ENCODE assay signal across 27 cellular contexts in genomic region chr9:127252405-127253093, GRCh38. TPM values are rescaled to one million over a fixed set of nuclear protein-coding genes. Genes with fewer than 3 reads are reported as not detected.
DNase-seq lines count a peak whose midpoint lies in the region; ATAC-seq, FAIRE-seq and TF ChIP-seq lines count a peak whose summit lies in the region.
"Had no signal": no experiment of that assay in that cellular context is flagged by ENCODE, and none has a peak within 500 bp of the region (broad histone marks: within the 10 kb centered on the region; RNA-seq: fewer than 3 reads in every experiment).

No MANE protein-coding gene starts in this region.

- TF ChIP-seq RAD21 in H1 (IDR thresholded peaks at IDR 0.05 in 1 of 2, conservative IDR thresholded peaks at IDR 0.05 in 1 of 2; ENCODE audit: low read depth in 2 of 2, low read length in 2 of 2): no peak

- H3K4ac ChIP-seq in H1 (replicated peaks; ENCODE audit: insufficient read length, low read depth, low read length): no peak overlapping the region

- dilution Hi-C loops in mammary epithelial cell (cut with HindIII; ENCODE audit: low sequenced_read_pairs): loop anchor here (5.0 kb wide), 1 partner anchor 80 kb away; no protein-coding TSS in a partner anchor

- H3K36me3 Mint-ChIP-seq in MCF 10A (ENCODE audit: insufficient read depth, unreplicated experiment): no peaks in the 10 kb centered on the region

- H3K27me3 ChIP-seq in mammary epithelial cell (ENCODE audit: insufficient read depth, low read length): no peaks in the 10 kb centered on the region
- H3K27me3 ChIP-seq in H1 (replicated peaks in 1 of 4; ENCODE audit: control insufficient read depth in 3 of 4, extremely low read depth in 1 of 4, insufficient read depth in 3 of 4, low read length in 3 of 4): no peaks in the 10 kb centered on the region
- H3K27me3 ChIP-seq: BLaER1, SJCRH30 had no signal

- POLR2A ChIA-PET in MCF 10A (lab: Yijun Ruan, JAX) (interaction anchor here (1.0 kb wide), 1 partner anchor 11 kb away, joined by 4 read pairs; the partner anchor contains the start of gene GARNL3), RWPE1 (lab: Yijun Ruan, JAX; ENCODE audit: low non-redundant PET) (no interaction called here), H1 (lab: Charles Lee; ENCODE audit: partially characterized antibody) (interaction anchor here (0.5 to 1.8 kb wide), 9 partner anchors 8 to 199 kb away, joined by 3 to 5 read pairs (median 3); partner anchors contain the start of genes LRSAM1 and ZNF79)

- no peak overlapping the region for H3K27ac Mint-ChIP-seq in MCF 10A (ENCODE audit: low read depth, unreplicated experiment)
- H3K27ac Mint-ChIP-seq: CD4-positive, alpha-beta T cell had no signal

- no peak for TF ChIP-seq CTCF in MCF 10A (IDR thresholded peaks at IDR 0.05; ENCODE audit: unreplicated experiment)
- no peak for TF ChIP-seq CTCF in mammary epithelial cell (conservative IDR thresholded peaks at IDR 0.05 in 1 of 2, IDR thresholded peaks at IDR 0.05 in 1 of 2; ENCODE audit: extremely low read depth in 1 of 2, insufficient read depth in 1 of 2, low read depth in 1 of 2, low read length in 2 of 2)
- no peak for TF ChIP-seq CTCF in RWPE1 (conservative IDR thresholded peaks at IDR 0.05; ENCODE audit: low read depth)
- TF ChIP-seq CTCF in H1 (IDR thresholded peaks at IDR 0.05; ENCODE audit: control extremely low read depth in 1 of 3, insufficient read depth in 1 of 3, low read depth in 1 of 3, low read length in 3 of 3): no peak

- H3K14ac ChIP-seq in H1 (ENCODE audit: insufficient read length): no peak overlapping the region

- no peak overlapping the region for H3K56ac ChIP-seq in H1 (replicated peaks; ENCODE audit: insufficient read length, low read depth, low read length)

- H4K91ac ChIP-seq in H1 (replicated peaks; ENCODE audit: insufficient read length, low read length): no peak overlapping the region

- intact Hi-C loops in MCF 10A (cut with micrococcal nuclease) (no loop called here), mammary epithelial cell (cut with micrococcal nuclease) (no loop called here)

- TF ChIP-seq POLR2A in H1 (IDR thresholded peaks at IDR 0.05; ENCODE audit: control extremely low read depth in 1 of 2, low read depth in 2 of 2, low read length in 2 of 2): no peak

- in situ Hi-C loops in mammary epithelial cell (cut with MboI; ENCODE audit: low sequenced_read_pairs in 2 of 2): no loop called here

- FAIRE-seq in H1 (lab: Jason Lieb, UNC): no peak
- FAIRE-seq: HepG2 had no signal

- H4K20me1 ChIP-seq in mammary epithelial cell (ENCODE audit: insufficient read depth, low read length) (no peaks in the 10 kb centered on the region), H1 (replicated peaks in 1 of 2; ENCODE audit: control insufficient read depth in 1 of 2, insufficient read depth in 2 of 2, low read length in 2 of 2) (no peaks in the 10 kb centered on the region)
- H4K20me1 ChIP-seq: BLaER1 had no signal

- no peak for TF ChIP-seq EP300 in H1 (IDR thresholded peaks at IDR 0.05; ENCODE audit: borderline replicate concordance in 1 of 2, low read depth in 2 of 2, low read length in 2 of 2)

- peak overlapping the region; percentile 21; the same call in 1 of the 2 replicates for H2BK5ac ChIP-seq in H1 (ENCODE audit: low read depth, low read length)

- CTCF ChIA-PET in MCF 10A (lab: Yijun Ruan, JAX): no interaction called here
- CTCF ChIA-PET in mammary epithelial cell (lab: Charles Lee; ENCODE audit: low non-redundant PET): no interaction called here
- CTCF ChIA-PET in RWPE1 (lab: Yijun Ruan, JAX): interaction anchor here (0.6 to 1.0 kb wide), 2 partner anchors 48 to 562 kb away, joined by 3 to 4 read pairs; no protein-coding TSS in a partner anchor
- CTCF ChIA-PET in H1 (lab: Charles Lee; ENCODE audit: partially characterized antibody): interaction anchor here (0.6 to 1.3 kb wide), 5 partner anchors 13 to 150 kb away, joined by 3 to 5 read pairs (median 3); no protein-coding TSS in a partner anchor

- no peaks in the 10 kb centered on the region for H3K4me1 ChIP-seq in mammary epithelial cell (ENCODE audit: insufficient read depth, low read length)
- H3K4me1 ChIP-seq in H1 (replicated peaks in 1 of 4; ENCODE audit: control insufficient read depth in 3 of 4, insufficient read depth in 4 of 4, low read length in 3 of 4): peaks cover 2 to 21% (median 12%) of the 10 kb centered on the region in 4 experiments; a peak in 6 of 7 replicates
- H3K4me1 ChIP-seq: SJCRH30 had no signal

- H3K4me3 Mint-ChIP-seq in MCF 10A (ENCODE audit: unreplicated experiment): no peak overlapping the region
- H3K4me3 Mint-ChIP-seq: CD4-positive, alpha-beta T cell had no signal

- H2BK12ac ChIP-seq in H1 (ENCODE audit: low read depth, low read length): no peak overlapping the region

- no peak overlapping the region for H3K9ac ChIP-seq in mammary epithelial cell (ENCODE audit: insufficient read depth, low read length)
- no peak overlapping the region for H3K9ac ChIP-seq in H1 (replicated peaks in 1 of 4; ENCODE audit: extremely low read depth in 1 of 4, low read depth in 3 of 4, low read length in 3 of 4)
- H3K9ac ChIP-seq: BLaER1 had no signal

- WGBS in mammary epithelial cell (ENCODE audit: low coverage, missing lambda C conversion rate): 83% methylated on average over 4 of the region's 4 CpGs
- 84% methylated on average over 4 of the region's 4 CpGs; no CpG with 5 or more reads in 1 of the 2 experiments for WGBS in H1 (ENCODE audit: extremely low coverage in 1 of 2, insufficient coverage in 1 of 2, insufficient read length in 1 of 2, insufficient replicate concordance in 2 of 2, low coverage in 1 of 2, low lambda C conversion rate in 2 of 2, missing lambda C conversion rate in 1 of 2), 2 experiments

- H2AFZ ChIP-seq in mammary epithelial cell (ENCODE audit: low read depth, low read length): no peak overlapping the region
- no peak overlapping the region for H2AFZ ChIP-seq in H1 (ENCODE audit: low read length)

- H3K27ac ChIP-seq in mammary epithelial cell (ENCODE audit: insufficient read depth, low read depth, low read length): no peak overlapping the region
- no peak overlapping the region for H3K27ac ChIP-seq in RWPE1
- no peak overlapping the region for H3K27ac ChIP-seq in H1 (ENCODE audit: low read depth, low read length)
- H3K27ac ChIP-seq: 22Rv1, BLaER1, SJCRH30 had no signal

- H3K36me3 ChIP-seq in mammary epithelial cell (ENCODE audit: insufficient read depth, low read length) (no peaks in the 10 kb centered on the region), H1 (ENCODE audit: control insufficient read depth in 2 of 4, insufficient read depth in 4 of 4, low read length in 3 of 4) (peaks cover 0 to 3% (median 0%) of the 10 kb centered on the region in 4 experiments; a peak in 3 of 8 replicates)
- H3K36me3 ChIP-seq: BLaER1, SJCRH30 had no signal

- no peaks in the 10 kb centered on the region for H3K27me3 Mint-ChIP-seq in MCF 10A (ENCODE audit: insufficient read depth, unreplicated experiment)

- no peak overlapping the region for H4K8ac ChIP-seq in H1 (ENCODE audit: extremely low read depth, insufficient read depth, low read length)

- H3K9me3 ChIP-seq in mammary epithelial cell (replicated peaks; ENCODE audit: insufficient read depth, low read length) (no peaks in the 10 kb centered on the region), H1 (ENCODE audit: insufficient read depth in 2 of 2, low read depth in 1 of 2, low read length in 1 of 2) (peaks cover 4% of the 10 kb centered on the region in 2 experiments; a peak in 1 of 4 replicates)
- H3K9me3 ChIP-seq: BLaER1, SJCRH30 had no signal

- H3K23me2 ChIP-seq in H1 (ENCODE audit: low read depth, low read length): no peaks in the 10 kb centered on the region; the same call in 1 of the 2 replicates

- H3K4me2 ChIP-seq in mammary epithelial cell (ENCODE audit: insufficient read depth, low read depth, low read length) (no peak overlapping the region), H1 (ENCODE audit: insufficient read depth in 1 of 2, low read depth in 2 of 2, low read length in 2 of 2) (no peak overlapping the region)
- H3K4me2 ChIP-seq: BLaER1 had no signal

- no peaks in the 10 kb centered on the region for H3K4me1 Mint-ChIP-seq in MCF 10A (ENCODE audit: insufficient read depth, unreplicated experiment)

- no peaks in the 10 kb centered on the region for H3K79me1 ChIP-seq in H1 (ENCODE audit: low read depth, low read length)

- no TSS peak for BruUV-seq in MCF 10A (replicated peaks; lab: Mats Ljungman, UMichigan)
- BruUV-seq in mammary epithelial cell (replicated peaks; lab: Mats Ljungman, UMichigan): no TSS peak

- H3K79me2 ChIP-seq in mammary epithelial cell (ENCODE audit: insufficient read depth, low read length) (no peaks in the 10 kb centered on the region), H1 (ENCODE audit: control insufficient read depth in 1 of 2, insufficient read depth in 2 of 2, low read length in 2 of 2) (no peaks in the 10 kb centered on the region)

- H2BK120ac ChIP-seq in H1 (replicated peaks; ENCODE audit: low read depth, low read length): peak overlapping the region; percentile 8

- H3K4me3 ChIP-seq in mammary epithelial cell (replicated peaks in 1 of 3; ENCODE audit: insufficient read depth in 1 of 3, low read depth in 2 of 3, low read length in 3 of 3) (no peak overlapping the region), H1 (ENCODE audit: extremely low read depth in 1 of 4, insufficient read depth in 2 of 4, low read depth in 3 of 4, low read length in 4 of 4) (peak overlapping the region in 1 of 4 experiments; percentile 1; a peak in 1 of 8 replicates)
- H3K4me3 ChIP-seq: BLaER1, SJCRH30 had no signal

- H3K23ac ChIP-seq in H1 (ENCODE audit: insufficient read length): no peak overlapping the region

- H4K5ac ChIP-seq in H1 (ENCODE audit: insufficient read length, low read depth, low read length): no peak overlapping the region

- peak; percentile 33 for DNase-seq in MCF 10A (ENCODE audit: unreplicated experiment)
- DNase-seq in mammary epithelial cell: no peak
- DNase-seq in RWPE1 (ENCODE audit: low spot score): peak; percentile 27
- no peak for DNase-seq in H1 (ENCODE audit: low read depth in 1 of 2, low spot score in 2 of 2)
- no peak for DNase-seq in GF-D8 (lab: John Stamatoyannopoulos, UW)
- DNase-seq in dermis blood vessel endothelial cell: no peak
- DNase-seq: ACHN; CD4-positive, alpha-beta T cell; DMS153; GDM1; GOT3; KG1; NCI-H1092 treated with DMSO at 0.1 percent for 48 hours; NCI-H1436 treated with DMSO at 0.1 percent for 48 hours; NCI-H2029; NCI-H226; NCI-H524; NCI-H774; NK-92 treated with Interleukin-12 subunit alpha and Interleukin-12 subunit beta, amount 100 ng/mL, for 24 hours; SJCRH30; T-helper 1 cell had no signal

- H2BK20ac ChIP-seq in H1 (ENCODE audit: low read length): no peak overlapping the region

- no peak overlapping the region for H2AK5ac ChIP-seq in H1 (ENCODE audit: low read depth, low read length)

- no peak overlapping the region for H2BK15ac ChIP-seq in H1 (ENCODE audit: low read length)

- H3K18ac ChIP-seq in H1 (ENCODE audit: extremely low read depth, low read length): no peak overlapping the region

- no peaks in the 10 kb centered on the region for H3K9me3 Mint-ChIP-seq in MCF 10A (ENCODE audit: unreplicated experiment)
- H3K9me3 Mint-ChIP-seq: CD4-positive, alpha-beta T cell had no signal

- ATAC-seq in HG03460 (IDR thresholded peaks at IDR 0.05; ENCODE audit: unreplicated experiment) (no peak), HG03432 (IDR thresholded peaks at IDR 0.05; ENCODE audit: unreplicated experiment) (no peak)
- ATAC-seq: HepG2, Panc1 had no signal

RNA-seq across cellular contexts. Expression of gene GARNL3, which starts 12.0 kb away (rescaled TPM):
- 4.9 and 6.1 TPM in 2 replicates for total RNA-seq in MCF 10A (2022)
- total RNA-seq in mammary epithelial cell: 1 to 10 TPM; 2.3 to 2.8 TPM
- polyA plus RNA-seq in mammary epithelial cell: 0.26 TPM
- 4.4 TPM for polyA minus RNA-seq in mammary epithelial cell
- 17.3 and 18.3 TPM in 2 replicates for total RNA-seq in H1 (2021; fragmentation: NEBNext Ultra II Directional; extraction: Animal tissue kit (Norgen Biotek cat#: 25700))
- 5.2 and 6.5 TPM in 2 replicates for polyA plus RNA-seq in H1 (2011; rRNA removed)
- 11.5 TPM for polyA plus RNA-seq in H1 (2011; cell fraction: cytosol; rRNA removed)
- polyA plus RNA-seq in H1 (2011; cell fraction: nucleus; rRNA removed): 49.0 TPM
- polyA plus RNA-seq in H1 (2012, experiment 1 of 2): 12.4 to 16.9 TPM (median 15.8 TPM) in 4 replicates
- polyA plus RNA-seq in H1 (2012, experiment 2 of 2): 1.5 TPM
- polyA plus RNA-seq in H1 (2013, experiment 1 of 2): 7.4 TPM
- polyA plus RNA-seq in H1 (2013, experiment 2 of 2): 7.5 TPM
- polyA minus RNA-seq in H1 (2011; rRNA and poly(A)+ RNA removed): 35.2 and 50.9 TPM in 2 replicates
- 15.3 TPM for polyA minus RNA-seq in H1 (2011; cell fraction: cytosol; rRNA and poly(A)+ RNA removed)
- polyA minus RNA-seq in H1 (2011; cell fraction: nucleus; rRNA and poly(A)+ RNA removed): 67.8 TPM
- total RNA-seq in dermis blood vessel endothelial cell: 2.4 and 3.4 TPM in 2 replicates

Comparison
In these comparisons a context has a peak if more than half of its experiments do, and no peak if none do; other contexts are left out.
1. DNase-seq: peak in MCF 10A (single experiment) and RWPE1 (single experiment); none in mammary epithelial cell (single experiment), H1 (0 of 2), GF-D8 (single experiment) and dermis blood vessel endothelial cell (single experiment).
2. CTCF ChIA-PET loops: an anchor here in RWPE1 (0.6 to 1.0 kb wide) and H1 (0.6 to 1.3 kb wide); none called in MCF 10A and mammary epithelial cell.